20 cellular contexts compared by ENCODE assay signal in the genomic region with DNA sequence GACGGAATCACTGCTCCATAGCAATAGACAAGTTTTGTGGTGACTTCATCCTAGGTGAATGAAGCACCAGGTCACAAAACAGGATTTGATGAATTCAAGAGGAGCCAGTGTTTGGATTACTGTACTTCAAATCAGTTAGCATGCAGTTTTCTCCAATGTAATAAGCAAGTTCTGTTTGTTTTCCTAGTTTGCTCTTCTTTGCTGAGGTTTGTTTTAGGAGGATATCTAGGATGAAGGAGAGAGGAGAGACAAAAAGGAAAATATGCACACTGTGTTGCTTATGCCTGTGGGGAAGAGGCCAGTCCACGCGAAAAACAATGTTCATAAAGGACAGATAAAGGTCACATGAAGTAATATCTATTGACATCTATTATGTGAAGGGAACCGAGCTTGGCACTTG. TPM values are rescaled to one million over a fixed set of nuclear protein-coding genes. Genes with fewer than 3 reads are reported as not detected.
DNase-seq lines count a peak whose midpoint lies in the region; ATAC-seq and TF ChIP-seq lines count a peak whose summit lies in the region.
"Had no signal": no experiment of that assay in that cellular context is flagged by ENCODE, and none has a peak within 500 bp of the region (broad histone marks: within the 10 kb centered on the region; RNA-seq: fewer than 3 reads in every experiment).

No MANE protein-coding gene starts in this region.

- DNase-seq in breast epithelium (ENCODE audit: low spot score in 2 of 2): no peak
- DNase-seq in MCF 10A (ENCODE audit: unreplicated experiment): no peak
- peak; percentile 9 for DNase-seq in choroid plexus epithelial cell (ENCODE audit: low read depth)
- no peak for DNase-seq in psoas muscle
- DNase-seq in cerebellum (ENCODE audit: low spot score): no peak
- no peak for DNase-seq in left ventricle myocardium superior
- no peak for DNase-seq in NCI-H2107 treated with DMSO at 0.1 percent for 48 hours (lab: John Stamatoyannopoulos, UW; ENCODE audit: unreplicated experiment)
- DNase-seq: 8988T, NCI-H1105 treated with DMSO at 0.1 percent for 48 hours, NCI-H1694 treated with DMSO at 0.1 percent for 48 hours, NCI-H2107, NCI-H345, NCI-H69, RPMI8226, SIG-M5 had no signal

- H3K27ac ChIP-seq in breast epithelium (peak overlapping the region; percentile 19 to 30), psoas muscle (peak overlapping the region; percentile 65)
- H3K27ac ChIP-seq: BLaER1 had no signal

- peaks cover under 1% of the 10 kb centered on the region for H3K27me3 Mint-ChIP-seq in MCF 10A (ENCODE audit: insufficient read depth, unreplicated experiment)

- CTCF ChIA-PET in MCF 10A (lab: Yijun Ruan, JAX): no interaction called here

- ATAC-seq in psoas muscle (no peak), left ventricle myocardium superior (no peak), HG02610 (IDR thresholded peaks at IDR 0.05; ENCODE audit: unreplicated experiment) (no peak)

- H3K27me3 ChIP-seq in breast epithelium: no peaks in the 10 kb centered on the region
- H3K27me3 ChIP-seq in psoas muscle (ENCODE audit: insufficient read depth in 3 of 3, low read length in 2 of 3): no peaks in the 10 kb centered on the region
- H3K27me3 ChIP-seq: BLaER1 had no signal

- no peaks in the 10 kb centered on the region for H3K9me3 Mint-ChIP-seq in MCF 10A (ENCODE audit: unreplicated experiment)

- H3K4me3 Mint-ChIP-seq in MCF 10A (ENCODE audit: unreplicated experiment): no peak overlapping the region

- H3K36me3 Mint-ChIP-seq in MCF 10A (ENCODE audit: insufficient read depth, unreplicated experiment): no peaks in the 10 kb centered on the region

- no TSS peak for BruUV-seq in MCF 10A (replicated peaks; lab: Mats Ljungman, UMichigan)

- no peaks in the 10 kb centered on the region for H3K9me3 ChIP-seq in breast epithelium
- H3K9me3 ChIP-seq in psoas muscle: no peaks in the 10 kb centered on the region
- H3K9me3 ChIP-seq: BLaER1 had no signal

- 49 to 70% (median 59%) methylated on average over 4 of the region's 4 CpGs for WGBS in psoas muscle, 3 donors

- H3K4me1 Mint-ChIP-seq in MCF 10A (ENCODE audit: insufficient read depth, unreplicated experiment): peaks cover 20% of the 10 kb centered on the region

- no peak for TF ChIP-seq POLR2A in breast epithelium (IDR thresholded peaks at IDR 0.05)

- H3K4me1 ChIP-seq in breast epithelium: peaks cover 0 to 5% of the 10 kb centered on the region in 2 donors
- peaks cover 5% of the 10 kb centered on the region for H3K4me1 ChIP-seq in psoas muscle
- H3K4me1 ChIP-seq: BLaER1 had no signal

- intact Hi-C loops in breast epithelium (cut with DNase I; ENCODE audit: low total_unique reads): no loop called here
- intact Hi-C loops in MCF 10A (cut with micrococcal nuclease): no loop called here
- intact Hi-C loops in psoas muscle (cut with DNase I): loop anchor here in 1 of 2 donors (10.0 kb wide), 1 partner anchor 229 kb away; no protein-coding TSS in a partner anchor
- intact Hi-C loops in left ventricle myocardium superior (cut with micrococcal nuclease): no loop called here

- H3K36me3 ChIP-seq in breast epithelium (no peaks in the 10 kb centered on the region), psoas muscle (ENCODE audit: insufficient read depth in 1 of 2, low read depth in 1 of 2) (no peaks in the 10 kb centered on the region)
- H3K36me3 ChIP-seq: BLaER1 had no signal

- TF ChIP-seq CTCF in breast epithelium (IDR thresholded peaks at IDR 0.05): no peak
- TF ChIP-seq CTCF in MCF 10A (IDR thresholded peaks at IDR 0.05; ENCODE audit: unreplicated experiment): no peak
- no peak for TF ChIP-seq CTCF in choroid plexus epithelial cell (conservative IDR thresholded peaks at IDR 0.05; ENCODE audit: low read depth, low read length)
- TF ChIP-seq CTCF in psoas muscle (IDR thresholded peaks at IDR 0.05): no peak

- H3K4me3 ChIP-seq in breast epithelium (no peak overlapping the region), choroid plexus epithelial cell (ENCODE audit: low read depth, low read length) (no peak overlapping the region), psoas muscle (no peak overlapping the region)
- H3K4me3 ChIP-seq: BLaER1 had no signal

- POLR2A ChIA-PET in MCF 10A (lab: Yijun Ruan, JAX): no interaction called here

- H3K27ac Mint-ChIP-seq in MCF 10A (ENCODE audit: low read depth, unreplicated experiment): no peak overlapping the region

RNA-seq across cellular contexts. Expression of gene KRT37, which starts 9.0 kb away (rescaled TPM):
- total RNA-seq in breast epithelium (not detected), MCF 10A (2022) (not detected in 2 replicates), psoas muscle (not detected), cerebellum (not detected), left ventricle myocardium superior (not detected)
- polyA plus RNA-seq in psoas muscle: not detected
- total RNA-seq: H4, HT1080, LHCN-M2 had no signal

RNA-seq across cellular contexts. Expression of gene KRT31, which starts 18.0 kb away (rescaled TPM):
- not detected for total RNA-seq in breast epithelium
- total RNA-seq in MCF 10A (2022): not detected in 2 replicates
- 1 to 10 TPM in 2 of 4 donors, under 1 TPM in 2; 0.38 to 4.6 (median 2.7) TPM for total RNA-seq in psoas muscle
- 1 to 10 TPM in 1 of 3 donors, under 1 TPM in 2; 0.18 to 2.8 (median 0.23) TPM for polyA plus RNA-seq in psoas muscle
- total RNA-seq in cerebellum: not detected
- not detected for total RNA-seq in left ventricle myocardium superior
- total RNA-seq: H4, HT1080, LHCN-M2 had no signal

RNA-seq across cellular contexts. Expression of gene KRT38, which starts 25.4 kb away (rescaled TPM):
- total RNA-seq in breast epithelium: not detected
- total RNA-seq in MCF 10A (2022): not detected in 2 replicates
- not detected for total RNA-seq in psoas muscle
- polyA plus RNA-seq in psoas muscle: under 1 TPM in 1 of 3 donors, not detected in 2; 0.03 TPM
- not detected for total RNA-seq in cerebellum
- not detected for total RNA-seq in left ventricle myocardium superior
- total RNA-seq: H4, HT1080, LHCN-M2 had no signal

RNA-seq across cellular contexts. Expression of gene KRT34, which starts 33.3 kb away (rescaled TPM):
- not detected for total RNA-seq in breast epithelium
- 0.40 and 0.42 TPM in 2 replicates for total RNA-seq in MCF 10A (2022)
- not detected for total RNA-seq in psoas muscle
- not detected for polyA plus RNA-seq in psoas muscle
- total RNA-seq in cerebellum: not detected
- not detected for total RNA-seq in left ventricle myocardium superior

RNA-seq across cellular contexts. Expression of gene KRT33B, which starts 45.8 kb away (rescaled TPM):
- total RNA-seq in breast epithelium: not detected
- total RNA-seq in MCF 10A (2022): not detected in 2 replicates
- total RNA-seq in psoas muscle: not detected
- polyA plus RNA-seq in psoas muscle: not detected
- total RNA-seq in cerebellum: not detected
- not detected for total RNA-seq in left ventricle myocardium superior
- total RNA-seq: H4, HT1080, LHCN-M2 had no signal
